In genomic region chr6:26311012-26311384, GRCh38 we compare ENCODE assay signal across 1 cellular context.
TF ChIP-seq lines count a peak whose summit lies in the region.

No MANE protein-coding gene starts in this region.

TF ChIP-seq in HepG2, 621 proteins besides CTCF, POLR2A, EP300 and RAD21 (continues in another document):
- TF ChIP-seq, protein P1, sequence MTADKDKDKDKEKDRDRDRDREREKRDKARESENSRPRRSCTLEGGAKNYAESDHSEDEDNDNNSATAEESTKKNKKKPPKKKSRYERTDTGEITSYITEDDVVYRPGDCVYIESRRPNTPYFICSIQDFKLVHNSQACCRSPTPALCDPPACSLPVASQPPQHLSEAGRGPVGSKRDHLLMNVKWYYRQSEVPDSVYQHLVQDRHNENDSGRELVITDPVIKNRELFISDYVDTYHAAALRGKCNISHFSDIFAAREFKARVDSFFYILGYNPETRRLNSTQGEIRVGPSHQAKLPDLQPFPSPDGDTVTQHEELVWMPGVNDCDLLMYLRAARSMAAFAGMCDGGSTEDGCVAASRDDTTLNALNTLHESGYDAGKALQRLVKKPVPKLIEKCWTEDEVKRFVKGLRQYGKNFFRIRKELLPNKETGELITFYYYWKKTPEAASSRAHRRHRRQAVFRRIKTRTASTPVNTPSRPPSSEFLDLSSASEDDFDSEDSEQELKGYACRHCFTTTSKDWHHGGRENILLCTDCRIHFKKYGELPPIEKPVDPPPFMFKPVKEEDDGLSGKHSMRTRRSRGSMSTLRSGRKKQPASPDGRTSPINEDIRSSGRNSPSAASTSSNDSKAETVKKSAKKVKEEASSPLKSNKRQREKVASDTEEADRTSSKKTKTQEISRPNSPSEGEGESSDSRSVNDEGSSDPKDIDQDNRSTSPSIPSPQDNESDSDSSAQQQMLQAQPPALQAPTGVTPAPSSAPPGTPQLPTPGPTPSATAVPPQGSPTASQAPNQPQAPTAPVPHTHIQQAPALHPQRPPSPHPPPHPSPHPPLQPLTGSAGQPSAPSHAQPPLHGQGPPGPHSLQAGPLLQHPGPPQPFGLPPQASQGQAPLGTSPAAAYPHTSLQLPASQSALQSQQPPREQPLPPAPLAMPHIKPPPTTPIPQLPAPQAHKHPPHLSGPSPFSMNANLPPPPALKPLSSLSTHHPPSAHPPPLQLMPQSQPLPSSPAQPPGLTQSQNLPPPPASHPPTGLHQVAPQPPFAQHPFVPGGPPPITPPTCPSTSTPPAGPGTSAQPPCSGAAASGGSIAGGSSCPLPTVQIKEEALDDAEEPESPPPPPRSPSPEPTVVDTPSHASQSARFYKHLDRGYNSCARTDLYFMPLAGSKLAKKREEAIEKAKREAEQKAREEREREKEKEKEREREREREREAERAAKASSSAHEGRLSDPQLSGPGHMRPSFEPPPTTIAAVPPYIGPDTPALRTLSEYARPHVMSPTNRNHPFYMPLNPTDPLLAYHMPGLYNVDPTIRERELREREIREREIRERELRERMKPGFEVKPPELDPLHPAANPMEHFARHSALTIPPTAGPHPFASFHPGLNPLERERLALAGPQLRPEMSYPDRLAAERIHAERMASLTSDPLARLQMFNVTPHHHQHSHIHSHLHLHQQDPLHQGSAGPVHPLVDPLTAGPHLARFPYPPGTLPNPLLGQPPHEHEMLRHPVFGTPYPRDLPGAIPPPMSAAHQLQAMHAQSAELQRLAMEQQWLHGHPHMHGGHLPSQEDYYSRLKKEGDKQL (CRISPR knock-in tag; IDR thresholded peaks at IDR 0.05; ENCODE audit: low read depth): no peak
- TF ChIP-seq NAIF1 (CRISPR knock-in tag; IDR thresholded peaks at IDR 0.05; ENCODE audit: borderline replicate concordance) (no peak), NCOA5 (CRISPR knock-in tag; IDR thresholded peaks at IDR 0.05) (no peak), HNRNPUL1 (IDR thresholded peaks at IDR 0.05; ENCODE audit: low read depth, low read length) (no peak), MAFG (CRISPR knock-in tag; IDR thresholded peaks at IDR 0.05) (no peak), ZNF7 (CRISPR knock-in tag; IDR thresholded peaks at IDR 0.05) (no peak), ZNF563 (CRISPR knock-in tag; IDR thresholded peaks at IDR 0.05) (no peak), MXD4 (CRISPR knock-in tag; IDR thresholded peaks at IDR 0.05) (no peak), ZNF512 (CRISPR knock-in tag; IDR thresholded peaks at IDR 0.05) (no peak), ZUFSP (CRISPR knock-in tag; IDR thresholded peaks at IDR 0.05; ENCODE audit: borderline replicate concordance) (no peak), ZBTB8A (CRISPR knock-in tag; IDR thresholded peaks at IDR 0.05; ENCODE audit: borderline replicate concordance, low read depth) (no peak), SYNCRIP (IDR thresholded peaks at IDR 0.05; ENCODE audit: insufficient read depth, low read depth, low read length) (no peak), FOXO1 (CRISPR knock-in tag; IDR thresholded peaks at IDR 0.05) (no peak), GRHL1 (CRISPR knock-in tag; conservative IDR thresholded peaks at IDR 0.05) (no peak), IKZF5 (CRISPR knock-in tag; IDR thresholded peaks at IDR 0.05) (no peak), HDAC6 (IDR thresholded peaks at IDR 0.05; ENCODE audit: low read depth, low read length) (no peak), ZNF329 (CRISPR knock-in tag; IDR thresholded peaks at IDR 0.05; ENCODE audit: low read depth) (no peak), GATAD1 (CRISPR knock-in tag; IDR thresholded peaks at IDR 0.05) (no peak), SKI (IDR thresholded peaks at IDR 0.05; ENCODE audit: partially characterized antibody) (no peak), ZNF205 (CRISPR knock-in tag; IDR thresholded peaks at IDR 0.05) (no peak), GTF3A (CRISPR knock-in tag; conservative IDR thresholded peaks at IDR 0.05) (peak; percentile 64; the same call in 1 of the 2 replicates), PLRG1 (conservative IDR thresholded peaks at IDR 0.05) (no peak), BRCA1 (CRISPR knock-in tag; IDR thresholded peaks at IDR 0.05) (no peak), ZBTB33 (CRISPR knock-in tag; IDR thresholded peaks at IDR 0.05) (no peak), RFXAP (CRISPR knock-in tag; IDR thresholded peaks at IDR 0.05; ENCODE audit: borderline replicate concordance) (no peak), EED (CRISPR knock-in tag; IDR thresholded peaks at IDR 0.05) (no peak), ZNF775 (CRISPR knock-in tag; IDR thresholded peaks at IDR 0.05; ENCODE audit: borderline replicate concordance) (no peak), RBM22 (optimal IDR thresholded peaks at IDR 0.05; ENCODE audit: low read length) (no peak)
- TF ChIP-seq, protein P2, sequence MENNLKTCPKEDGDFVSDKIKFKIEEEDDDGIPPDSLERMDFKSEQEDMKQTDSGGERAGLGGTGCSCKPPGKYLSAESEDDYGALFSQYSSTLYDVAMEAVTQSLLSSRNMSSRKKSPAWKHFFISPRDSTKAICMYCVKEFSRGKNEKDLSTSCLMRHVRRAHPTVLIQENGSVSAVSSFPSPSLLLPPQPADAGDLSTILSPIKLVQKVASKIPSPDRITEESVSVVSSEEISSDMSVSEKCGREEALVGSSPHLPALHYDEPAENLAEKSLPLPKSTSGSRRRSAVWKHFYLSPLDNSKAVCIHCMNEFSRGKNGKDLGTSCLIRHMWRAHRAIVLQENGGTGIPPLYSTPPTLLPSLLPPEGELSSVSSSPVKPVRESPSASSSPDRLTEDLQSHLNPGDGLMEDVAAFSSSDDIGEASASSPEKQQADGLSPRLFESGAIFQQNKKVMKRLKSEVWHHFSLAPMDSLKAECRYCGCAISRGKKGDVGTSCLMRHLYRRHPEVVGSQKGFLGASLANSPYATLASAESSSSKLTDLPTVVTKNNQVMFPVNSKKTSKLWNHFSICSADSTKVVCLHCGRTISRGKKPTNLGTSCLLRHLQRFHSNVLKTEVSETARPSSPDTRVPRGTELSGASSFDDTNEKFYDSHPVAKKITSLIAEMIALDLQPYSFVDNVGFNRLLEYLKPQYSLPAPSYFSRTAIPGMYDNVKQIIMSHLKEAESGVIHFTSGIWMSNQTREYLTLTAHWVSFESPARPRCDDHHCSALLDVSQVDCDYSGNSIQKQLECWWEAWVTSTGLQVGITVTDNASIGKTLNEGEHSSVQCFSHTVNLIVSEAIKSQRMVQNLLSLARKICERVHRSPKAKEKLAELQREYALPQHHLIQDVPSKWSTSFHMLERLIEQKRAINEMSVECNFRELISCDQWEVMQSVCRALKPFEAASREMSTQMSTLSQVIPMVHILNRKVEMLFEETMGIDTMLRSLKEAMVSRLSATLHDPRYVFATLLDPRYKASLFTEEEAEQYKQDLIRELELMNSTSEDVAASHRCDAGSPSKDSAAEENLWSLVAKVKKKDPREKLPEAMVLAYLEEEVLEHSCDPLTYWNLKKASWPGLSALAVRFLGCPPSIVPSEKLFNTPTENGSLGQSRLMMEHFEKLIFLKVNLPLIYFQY (CRISPR knock-in tag; IDR thresholded peaks at IDR 0.05; ENCODE audit: borderline replicate concordance): no peak
- TF ChIP-seq, protein P3, sequence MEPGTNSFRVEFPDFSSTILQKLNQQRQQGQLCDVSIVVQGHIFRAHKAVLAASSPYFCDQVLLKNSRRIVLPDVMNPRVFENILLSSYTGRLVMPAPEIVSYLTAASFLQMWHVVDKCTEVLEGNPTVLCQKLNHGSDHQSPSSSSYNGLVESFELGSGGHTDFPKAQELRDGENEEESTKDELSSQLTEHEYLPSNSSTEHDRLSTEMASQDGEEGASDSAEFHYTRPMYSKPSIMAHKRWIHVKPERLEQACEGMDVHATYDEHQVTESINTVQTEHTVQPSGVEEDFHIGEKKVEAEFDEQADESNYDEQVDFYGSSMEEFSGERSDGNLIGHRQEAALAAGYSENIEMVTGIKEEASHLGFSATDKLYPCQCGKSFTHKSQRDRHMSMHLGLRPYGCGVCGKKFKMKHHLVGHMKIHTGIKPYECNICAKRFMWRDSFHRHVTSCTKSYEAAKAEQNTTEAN (CRISPR knock-in tag; conservative IDR thresholded peaks at IDR 0.05): no peak
- TF ChIP-seq, protein P4, sequence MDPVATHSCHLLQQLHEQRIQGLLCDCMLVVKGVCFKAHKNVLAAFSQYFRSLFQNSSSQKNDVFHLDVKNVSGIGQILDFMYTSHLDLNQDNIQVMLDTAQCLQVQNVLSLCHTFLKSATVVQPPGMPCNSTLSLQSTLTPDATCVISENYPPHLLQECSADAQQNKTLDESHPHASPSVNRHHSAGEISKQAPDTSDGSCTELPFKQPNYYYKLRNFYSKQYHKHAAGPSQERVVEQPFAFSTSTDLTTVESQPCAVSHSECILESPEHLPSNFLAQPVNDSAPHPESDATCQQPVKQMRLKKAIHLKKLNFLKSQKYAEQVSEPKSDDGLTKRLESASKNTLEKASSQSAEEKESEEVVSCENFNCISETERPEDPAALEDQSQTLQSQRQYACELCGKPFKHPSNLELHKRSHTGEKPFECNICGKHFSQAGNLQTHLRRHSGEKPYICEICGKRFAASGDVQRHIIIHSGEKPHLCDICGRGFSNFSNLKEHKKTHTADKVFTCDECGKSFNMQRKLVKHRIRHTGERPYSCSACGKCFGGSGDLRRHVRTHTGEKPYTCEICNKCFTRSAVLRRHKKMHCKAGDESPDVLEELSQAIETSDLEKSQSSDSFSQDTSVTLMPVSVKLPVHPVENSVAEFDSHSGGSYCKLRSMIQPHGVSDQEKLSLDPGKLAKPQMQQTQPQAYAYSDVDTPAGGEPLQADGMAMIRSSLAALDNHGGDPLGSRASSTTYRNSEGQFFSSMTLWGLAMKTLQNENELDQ (CRISPR knock-in tag; IDR thresholded peaks at IDR 0.05; ENCODE audit: borderline replicate concordance): 0 out of 2 replicates have a peak, but pooled peaks have one; percentile 17
- TF ChIP-seq, protein P5, sequence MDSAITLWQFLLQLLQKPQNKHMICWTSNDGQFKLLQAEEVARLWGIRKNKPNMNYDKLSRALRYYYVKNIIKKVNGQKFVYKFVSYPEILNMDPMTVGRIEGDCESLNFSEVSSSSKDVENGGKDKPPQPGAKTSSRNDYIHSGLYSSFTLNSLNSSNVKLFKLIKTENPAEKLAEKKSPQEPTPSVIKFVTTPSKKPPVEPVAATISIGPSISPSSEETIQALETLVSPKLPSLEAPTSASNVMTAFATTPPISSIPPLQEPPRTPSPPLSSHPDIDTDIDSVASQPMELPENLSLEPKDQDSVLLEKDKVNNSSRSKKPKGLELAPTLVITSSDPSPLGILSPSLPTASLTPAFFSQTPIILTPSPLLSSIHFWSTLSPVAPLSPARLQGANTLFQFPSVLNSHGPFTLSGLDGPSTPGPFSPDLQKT (CRISPR knock-in tag; IDR thresholded peaks at IDR 0.05; ENCODE audit: borderline replicate concordance): no peak
